Comparison of ENCODE assay signal across 10 cellular contexts in the genomic region with DNA sequence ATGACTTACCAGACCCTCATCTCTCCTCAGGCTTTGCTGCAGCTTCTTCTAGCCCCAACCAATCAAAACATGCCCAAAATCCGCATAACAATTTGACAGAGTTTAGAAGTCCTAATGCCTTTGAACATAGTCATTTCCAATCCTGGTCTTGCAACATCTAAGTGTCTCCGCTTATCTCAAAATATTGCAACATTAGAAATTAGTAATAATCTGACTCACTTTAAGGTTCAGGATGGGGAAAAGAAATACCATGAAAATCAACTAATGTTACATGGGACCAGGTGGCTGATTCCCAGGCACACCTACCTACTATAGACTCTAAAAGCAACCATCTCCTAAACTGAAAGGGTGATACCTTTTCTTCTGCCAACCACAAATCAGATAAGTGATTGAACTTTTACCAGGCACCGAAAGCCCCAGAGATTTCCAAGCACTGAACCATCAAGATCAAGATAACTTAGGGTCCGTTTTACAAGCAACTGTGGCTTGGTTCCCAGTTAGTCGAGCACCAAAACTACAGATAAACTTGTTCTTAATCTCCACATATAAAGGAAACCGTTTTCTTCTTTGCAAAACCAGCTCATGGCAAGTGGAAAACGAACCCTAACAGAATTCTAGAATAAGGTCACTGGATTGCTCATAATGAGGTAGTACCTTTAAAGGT. TPM values are rescaled to one million over a fixed set of nuclear protein-coding genes. Genes with fewer than 3 reads are reported as not detected.
DNase-seq lines count a peak whose midpoint lies in the region; ATAC-seq and TF ChIP-seq lines count a peak whose summit lies in the region.
"Had no signal": no experiment of that assay in that cellular context is flagged by ENCODE, and none has a peak within 500 bp of the region (broad histone marks: within the 10 kb centered on the region; RNA-seq: fewer than 3 reads in every experiment).

No MANE protein-coding gene starts in this region.

- no peak for DNase-seq in natural killer cell treated with Interleukin-12 subunit alpha and Interleukin-12 subunit beta and Interleukin-15 and Interleukin-18, amount 100 ng/mL, for 72 hours (ENCODE audit: low spot score)
- DNase-seq in natural killer cell (no peak), T1000 (lab: John Stamatoyannopoulos, UW) (peak; percentile 36), fibroblast of pulmonary artery (ENCODE audit: low read depth) (peak; percentile 93), vagina (ENCODE audit: extremely low spot score in 2 of 2) (no peak), NCI-H2227 treated with DMSO at 0.1 percent for 48 hours (lab: John Stamatoyannopoulos, UW) (no peak), erythroblast (lab: John Stamatoyannopoulos, UW) (no peak), transverse colon (no peak)
- DNase-seq: GDM1, NCI-H524 had no signal

- no peaks in the 10 kb centered on the region for H3K9me3 ChIP-seq in vagina
- no peaks in the 10 kb centered on the region for H3K9me3 ChIP-seq in transverse colon

- ATAC-seq in natural killer cell treated with Interleukin-12 subunit alpha and Interleukin-12 subunit beta and Interleukin-15 and Interleukin-18, amount 100 ng/mL, for 72 hours: peak in 1 of 2 donors; percentile 36
- no peak for ATAC-seq in natural killer cell

- H3K27ac ChIP-seq in vagina (peak overlapping the region; percentile 55), transverse colon (no peak overlapping the region)

- WGBS in transverse colon (ENCODE audit: low coverage in 1 of 2), 2 donors: 84 to 90% methylated on average over 6 to 7 of the region's 7 CpGs

- no peaks in the 10 kb centered on the region for H3K9me3 Mint-ChIP-seq in natural killer cell treated with Interleukin-12 subunit alpha and Interleukin-12 subunit beta and Interleukin-15 and Interleukin-18, amount 100 ng/mL, for 72 hours
- H3K9me3 Mint-ChIP-seq in natural killer cell: no peaks in the 10 kb centered on the region

- H3K4me3 Mint-ChIP-seq in natural killer cell treated with Interleukin-12 subunit alpha and Interleukin-12 subunit beta and Interleukin-15 and Interleukin-18, amount 100 ng/mL, for 72 hours: peak overlapping the region; percentile 50
- H3K4me3 Mint-ChIP-seq in natural killer cell: no peak overlapping the region

- H3K27me3 Mint-ChIP-seq in natural killer cell treated with Interleukin-12 subunit alpha and Interleukin-12 subunit beta and Interleukin-15 and Interleukin-18, amount 100 ng/mL, for 72 hours: no peaks in the 10 kb centered on the region
- no peaks in the 10 kb centered on the region for H3K27me3 Mint-ChIP-seq in natural killer cell (ENCODE audit: low read depth in 2 of 2)

- no peaks in the 10 kb centered on the region for H3K27me3 ChIP-seq in vagina
- no peaks in the 10 kb centered on the region for H3K27me3 ChIP-seq in transverse colon

- in situ Hi-C loops in transverse colon (cut with MboI; ENCODE audit: low pct_ligation_motif_present in 1 of 4, low pct_unique_long_range_greater_than_20kb in 1 of 4, low sequenced_read_pairs in 3 of 4): no loop called here

- no peak for TF ChIP-seq EP300 in transverse colon (IDR thresholded peaks at IDR 0.05; ENCODE audit: low read depth)

- no peaks in the 10 kb centered on the region for H3K36me3 ChIP-seq in vagina
- H3K36me3 ChIP-seq in transverse colon: no peaks in the 10 kb centered on the region

- H3K27ac Mint-ChIP-seq in natural killer cell treated with Interleukin-12 subunit alpha and Interleukin-12 subunit beta and Interleukin-15 and Interleukin-18, amount 100 ng/mL, for 72 hours: peak overlapping the region; percentile 60 to 66
- H3K27ac Mint-ChIP-seq in natural killer cell: no peak overlapping the region

- TF ChIP-seq POLR2A in vagina (IDR thresholded peaks at IDR 0.05): no peak
- no peak for TF ChIP-seq POLR2A in erythroblast (IDR thresholded peaks at IDR 0.05; ENCODE audit: low read length)
- TF ChIP-seq POLR2A in transverse colon (IDR thresholded peaks at IDR 0.05): no peak

- intact Hi-C loops in natural killer cell (cut with micrococcal nuclease) (no loop called here), vagina (cut with DNase I) (no loop called here), transverse colon (cut with DNase I; ENCODE audit: low total_unique reads) (no loop called here)

- TF ChIP-seq CTCF in natural killer cell (IDR thresholded peaks at IDR 0.05) (no peak), fibroblast of pulmonary artery (IDR thresholded peaks at IDR 0.05; ENCODE audit: low read length, missing control alignments) (no peak), vagina (IDR thresholded peaks at IDR 0.05) (no peak), transverse colon (IDR thresholded peaks at IDR 0.05) (no peak)

- no peak overlapping the region for H3K4me3 ChIP-seq in fibroblast of pulmonary artery (replicated peaks; ENCODE audit: low read depth, low read length)
- H3K4me3 ChIP-seq in vagina: no peak overlapping the region
- no peak overlapping the region for H3K4me3 ChIP-seq in transverse colon

- H3K36me3 Mint-ChIP-seq in natural killer cell treated with Interleukin-12 subunit alpha and Interleukin-12 subunit beta and Interleukin-15 and Interleukin-18, amount 100 ng/mL, for 72 hours: peaks cover 11% of the 10 kb centered on the region
- H3K36me3 Mint-ChIP-seq in natural killer cell: no peaks in the 10 kb centered on the region

- peaks cover 32 to 33% of the 10 kb centered on the region in 2 donors for H3K4me1 Mint-ChIP-seq in natural killer cell treated with Interleukin-12 subunit alpha and Interleukin-12 subunit beta and Interleukin-15 and Interleukin-18, amount 100 ng/mL, for 72 hours (ENCODE audit: low read depth in 2 of 2)
- peaks cover 13 to 49% of the 10 kb centered on the region in 2 donors for H3K4me1 Mint-ChIP-seq in natural killer cell

- H3K4me1 ChIP-seq in vagina (peaks cover 54% of the 10 kb centered on the region), transverse colon (peaks cover 10 to 24% (median 16%) of the 10 kb centered on the region in 4 donors)

RNA-seq across cellular contexts. Expression of a gene that starts 13.9 kb away (rescaled TPM):
- total RNA-seq in natural killer cell treated with Interleukin-12 subunit alpha and Interleukin-12 subunit beta and Interleukin-15 and Interleukin-18, amount 100 ng/mL, for 72 hours: 100 to 1,000 TPM; 131 TPM
- total RNA-seq in natural killer cell (10 to 100 TPM; 52.9 to 90.5 (median 67.2) TPM), vagina (31.4 TPM), transverse colon (10 to 100 TPM in 3 of 4 donors, 1 to 10 TPM in 1; 7.8 to 29.2 (median 12.8) TPM)

Comparison
In these comparisons a context has a peak if more than half of its experiments do, and no peak if none do; other contexts are left out.
1. H3K27ac Mint-ChIP-seq: peak in natural killer cell treated with Interleukin-12 subunit alpha and Interleukin-12 subunit beta and Interleukin-15 and Interleukin-18, amount 100 ng/mL, for 72 hours (2 of 2); none in natural killer cell (0 of 2).
2. DNase-seq: peak in T1000 (single experiment) and fibroblast of pulmonary artery (single experiment); none in natural killer cell treated with Interleukin-12 subunit alpha and Interleukin-12 subunit beta and Interleukin-15 and Interleukin-18, amount 100 ng/mL, for 72 hours (single experiment), natural killer cell (single experiment), vagina (0 of 2), NCI-H2227 treated with DMSO at 0.1 percent for 48 hours (single experiment), erythroblast (0 of 2) and transverse colon (single experiment).